8 cellular contexts compared by ENCODE assay signal in genomic region chr12:111437816-111438454, GRCh38. TPM values are rescaled to one million over a fixed set of nuclear protein-coding genes. Genes with fewer than 3 reads are reported as not detected.
DNase-seq lines count a peak whose midpoint lies in the region; ATAC-seq and TF ChIP-seq lines count a peak whose summit lies in the region.

No MANE protein-coding gene starts in this region.

- H3K27me3 Mint-ChIP-seq in effector memory CD8-positive, alpha-beta T cell, result no peaks in the 10 kb centered on the region
- no peaks in the 10 kb centered on the region for H3K27me3 Mint-ChIP-seq in nephron progenitor cell (ENCODE audit: low read depth, poor library complexity)

- H3K27me3 ChIP-seq in Panc1 (ENCODE audit: control insufficient read depth, insufficient read depth, low read length), result no peaks in the 10 kb centered on the region

- H3K9me3 ChIP-seq in Panc1 (ENCODE audit: control insufficient read depth, insufficient read depth, low read depth, low read length), result no peaks in the 10 kb centered on the region

- DNase-seq in ELR (ENCODE audit: low read depth) (peak; percentile 96), Panc1 (ENCODE audit: low read depth, low spot score) (no peak), nephron progenitor cell (no peak), NCI-H1417 treated with DMSO at 0.1 percent for 48 hours (lab: John Stamatoyannopoulos, UW) (no peak), Ammon's horn (ENCODE audit: low spot score) (no peak), NCI-H82 (lab: John Stamatoyannopoulos, UW) (no peak)
- DNase-seq in effector memory CD8-positive, alpha-beta T cell, result no peak

- peak overlapping the region; percentile 100 for H3K27ac Mint-ChIP-seq in effector memory CD8-positive, alpha-beta T cell
- peak overlapping the region; percentile 86 for H3K27ac Mint-ChIP-seq in nephron progenitor cell

- peaks cover 66% of the 10 kb centered on the region for H3K36me3 Mint-ChIP-seq in effector memory CD8-positive, alpha-beta T cell (ENCODE audit: insufficient read depth)
- peaks cover 7% of the 10 kb centered on the region for H3K36me3 Mint-ChIP-seq in nephron progenitor cell (ENCODE audit: low read depth)

- TF ChIP-seq CTCF in Panc1 (IDR thresholded peaks at IDR 0.05) (no peak), nephron progenitor cell (IDR thresholded peaks at IDR 0.05) (no peak)

- H3K4me1 ChIP-seq in Panc1 (ENCODE audit: control insufficient read depth, insufficient read depth, low read length), result peaks cover 62% of the 10 kb centered on the region

- H3K9me3 Mint-ChIP-seq in effector memory CD8-positive, alpha-beta T cell, result no peaks in the 10 kb centered on the region
- H3K9me3 Mint-ChIP-seq in nephron progenitor cell, result no peaks in the 10 kb centered on the region

- POLR2A ChIA-PET in Panc1 (lab: Charles Lee), result interaction anchor here (0.6 kb wide), 1 partner anchor 68 kb away, joined by 3 read pairs; no protein-coding TSS in a partner anchor

- H3K4me3 ChIP-seq in Panc1 (ENCODE audit: low read depth in 2 of 2, low read length in 2 of 2), result no peak overlapping the region

- H3K4me1 Mint-ChIP-seq in effector memory CD8-positive, alpha-beta T cell (ENCODE audit: low read depth in 2 of 2), result peaks cover 82 to 88% of the 10 kb centered on the region in 2 donors
- H3K4me1 Mint-ChIP-seq in nephron progenitor cell, result peaks cover 42% of the 10 kb centered on the region

- intact Hi-C loops in Panc1 (cut with micrococcal nuclease; ENCODE audit: unreplicated experiment), result no loop called here

- CTCF ChIA-PET in Panc1 (lab: Charles Lee), result interaction anchor here (1.8 kb wide), 1 partner anchor 40 kb away, joined by 7 read pairs; no protein-coding TSS in a partner anchor

- H3K36me3 ChIP-seq in Panc1 (ENCODE audit: control insufficient read depth, insufficient read depth, low read length), result no peaks in the 10 kb centered on the region

- H3K4me3 Mint-ChIP-seq in effector memory CD8-positive, alpha-beta T cell, result peak overlapping the region; percentile 93 to 94
- no peak overlapping the region for H3K4me3 Mint-ChIP-seq in nephron progenitor cell

- peak overlapping the region; percentile 52; the same call in 1 of the 2 replicates for H3K27ac ChIP-seq in Panc1 (ENCODE audit: low read length)

- ATAC-seq in Panc1 (peak; percentile 23), HG03159 (IDR thresholded peaks at IDR 0.05; ENCODE audit: unreplicated experiment) (no peak)
- ATAC-seq in effector memory CD8-positive, alpha-beta T cell (replicated peaks), result no peak

- BruUV-seq in Panc1 (replicated peaks; lab: Mats Ljungman, UMichigan), result no TSS peak

- in situ Hi-C loops in Panc1 (cut with HindIII; ENCODE audit: low pct_unique_long_range_greater_than_20kb, low sequenced_read_pairs), result no loop called here

RNA-seq across cellular contexts. Expression of gene SH2B3, which starts 32.2 kb away (rescaled TPM):
- total RNA-seq in Panc1 (2021; ENCODE audit: unreplicated experiment), result 39.6 TPM
- 25.5 TPM for polyA plus RNA-seq in Panc1 (2012; ENCODE audit: insufficient read length)
